ENCODE assay signal across 19 cellular contexts in genomic region chr20:20426472-20426907, GRCh38. TPM values are rescaled to one million over a fixed set of nuclear protein-coding genes. Genes with fewer than 3 reads are reported as not detected.
DNase-seq lines count a peak whose midpoint lies in the region; ATAC-seq lines count a peak whose summit lies in the region.
"Had no signal": no experiment of that assay in that cellular context is flagged by ENCODE, and none has a peak within 500 bp of the region (broad histone marks: within the 10 kb centered on the region; RNA-seq: fewer than 3 reads in every experiment).

No MANE protein-coding gene starts in this region.

- H3K9me3 Mint-ChIP-seq in activated naive CD4-positive, alpha-beta T cell treated with anti-CD3 and anti-CD28 coated beads for 36 hours = no peaks in the 10 kb centered on the region
- no peaks in the 10 kb centered on the region for H3K9me3 Mint-ChIP-seq in activated naive CD4-positive, alpha-beta T cell treated with anti-CD3 and anti-CD28 coated beads, Interleukin-2, amount 10 ng/mL, durations not matched to agents 7 days and 5 days
- H3K9me3 Mint-ChIP-seq in activated naive CD8-positive, alpha-beta T cell treated with anti-CD3 and anti-CD28 coated beads, Interleukin-2, amount 50 U/mL, for 24 hours = no peaks in the 10 kb centered on the region
- no peaks in the 10 kb centered on the region for H3K9me3 Mint-ChIP-seq in stimulated activated naive CD8-positive, alpha-beta T cell treated with anti-CD3 and anti-CD28 coated beads, Interleukin-15, Interleukin-2, amounts not matched to agents 100 ng/mL and 50 ng/mL, for 24 hours

- ATAC-seq in HG02610 (IDR thresholded peaks at IDR 0.05; ENCODE audit: unreplicated experiment) (peak; percentile 23), T-helper 17 cell (no peak)
- ATAC-seq in activated naive CD8-positive, alpha-beta T cell treated with anti-CD3 and anti-CD28 coated beads, Interleukin-2, amount 50 U/mL, for 24 hours = peak; percentile 57
- ATAC-seq: Panc1 had no signal

- peaks cover 14% of the 10 kb centered on the region for H3K4me1 Mint-ChIP-seq in activated naive CD4-positive, alpha-beta T cell treated with anti-CD3 and anti-CD28 coated beads for 36 hours (ENCODE audit: low read depth)
- H3K4me1 Mint-ChIP-seq in activated naive CD4-positive, alpha-beta T cell treated with anti-CD3 and anti-CD28 coated beads, Interleukin-2, amount 10 ng/mL, durations not matched to agents 7 days and 5 days = no peaks in the 10 kb centered on the region
- peaks cover 43% of the 10 kb centered on the region for H3K4me1 Mint-ChIP-seq in activated naive CD8-positive, alpha-beta T cell treated with anti-CD3 and anti-CD28 coated beads, Interleukin-2, amount 50 U/mL, for 24 hours
- peaks cover 46% of the 10 kb centered on the region for H3K4me1 Mint-ChIP-seq in stimulated activated naive CD8-positive, alpha-beta T cell treated with anti-CD3 and anti-CD28 coated beads, Interleukin-15, Interleukin-2, amounts not matched to agents 100 ng/mL and 50 ng/mL, for 24 hours (ENCODE audit: low read depth)
- peaks cover 12% of the 10 kb centered on the region for H3K4me1 Mint-ChIP-seq in T-helper 17 cell

- intact Hi-C loops in activated naive CD4-positive, alpha-beta T cell treated with anti-CD3 and anti-CD28 coated beads for 36 hours (cut with micrococcal nuclease) = no loop called here

- H3K9me3 ChIP-seq in T-helper 17 cell (ENCODE audit: control insufficient read depth, low read length, poor library complexity, severe bottlenecking) = no peaks in the 10 kb centered on the region
- H3K9me3 ChIP-seq: HAP-1, SJSA1 had no signal

- peak overlapping the region; percentile 76 for H3K27ac Mint-ChIP-seq in activated naive CD4-positive, alpha-beta T cell treated with anti-CD3 and anti-CD28 coated beads for 36 hours
- H3K27ac Mint-ChIP-seq in activated naive CD4-positive, alpha-beta T cell treated with anti-CD3 and anti-CD28 coated beads, Interleukin-2, amount 10 ng/mL, durations not matched to agents 7 days and 5 days = no peak overlapping the region
- H3K27ac Mint-ChIP-seq in activated naive CD8-positive, alpha-beta T cell treated with anti-CD3 and anti-CD28 coated beads, Interleukin-2, amount 50 U/mL, for 24 hours = peak overlapping the region; percentile 80
- H3K27ac Mint-ChIP-seq in stimulated activated naive CD8-positive, alpha-beta T cell treated with anti-CD3 and anti-CD28 coated beads, Interleukin-15, Interleukin-2, amounts not matched to agents 100 ng/mL and 50 ng/mL, for 24 hours = peak overlapping the region; percentile 65
- no peak overlapping the region for H3K27ac Mint-ChIP-seq in T-helper 17 cell

- H3K36me3 Mint-ChIP-seq in activated naive CD4-positive, alpha-beta T cell treated with anti-CD3 and anti-CD28 coated beads for 36 hours (ENCODE audit: low read depth) = peaks cover 7% of the 10 kb centered on the region
- H3K36me3 Mint-ChIP-seq in activated naive CD4-positive, alpha-beta T cell treated with anti-CD3 and anti-CD28 coated beads, Interleukin-2, amount 10 ng/mL, durations not matched to agents 7 days and 5 days = no peaks in the 10 kb centered on the region
- no peaks in the 10 kb centered on the region for H3K36me3 Mint-ChIP-seq in activated naive CD8-positive, alpha-beta T cell treated with anti-CD3 and anti-CD28 coated beads, Interleukin-2, amount 50 U/mL, for 24 hours (ENCODE audit: low read depth)
- H3K36me3 Mint-ChIP-seq in stimulated activated naive CD8-positive, alpha-beta T cell treated with anti-CD3 and anti-CD28 coated beads, Interleukin-15, Interleukin-2, amounts not matched to agents 100 ng/mL and 50 ng/mL, for 24 hours (ENCODE audit: low read depth) = peaks cover 12% of the 10 kb centered on the region
- peaks cover 9% of the 10 kb centered on the region for H3K36me3 Mint-ChIP-seq in T-helper 17 cell (ENCODE audit: low read depth)

- H3K4me3 Mint-ChIP-seq in activated naive CD4-positive, alpha-beta T cell treated with anti-CD3 and anti-CD28 coated beads for 36 hours = no peak overlapping the region
- H3K4me3 Mint-ChIP-seq in activated naive CD4-positive, alpha-beta T cell treated with anti-CD3 and anti-CD28 coated beads, Interleukin-2, amount 10 ng/mL, durations not matched to agents 7 days and 5 days = no peak overlapping the region
- H3K4me3 Mint-ChIP-seq in activated naive CD8-positive, alpha-beta T cell treated with anti-CD3 and anti-CD28 coated beads, Interleukin-2, amount 50 U/mL, for 24 hours = peak overlapping the region; percentile 16
- no peak overlapping the region for H3K4me3 Mint-ChIP-seq in stimulated activated naive CD8-positive, alpha-beta T cell treated with anti-CD3 and anti-CD28 coated beads, Interleukin-15, Interleukin-2, amounts not matched to agents 100 ng/mL and 50 ng/mL, for 24 hours
- H3K4me3 Mint-ChIP-seq in T-helper 17 cell = no peak overlapping the region

- peak; percentile 8 for DNase-seq in activated naive CD4-positive, alpha-beta T cell treated with anti-CD3 and anti-CD28 coated beads for 36 hours
- DNase-seq in activated naive CD4-positive, alpha-beta T cell treated with anti-CD3 and anti-CD28 coated beads, Interleukin-2, amount 10 ng/mL, durations not matched to agents 7 days and 5 days = no peak
- DNase-seq in activated naive CD8-positive, alpha-beta T cell treated with anti-CD3 and anti-CD28 coated beads, Interleukin-2, amount 50 U/mL, for 24 hours = no peak
- DNase-seq in middle frontal gyrus (ENCODE audit: extremely low spot score, low spot score) (no peak), T-helper 17 cell (no peak), NCI-H2107 (lab: John Stamatoyannopoulos, UW) (no peak)
- DNase-seq: C1 segment of cervical spinal cord, DMS79 treated with DMSO at 0.1 percent for 48 hours, MM.1S, NCI-H1092 treated with DMSO at 0.1 percent for 48 hours, NCI-H146, NCI-H2081 had no signal

- CTCF ChIA-PET in activated naive CD4-positive, alpha-beta T cell treated with anti-CD3 and anti-CD28 coated beads for 36 hours (lab: Charles Lee) = no interaction called here
- CTCF ChIA-PET in activated naive CD4-positive, alpha-beta T cell treated with anti-CD3 and anti-CD28 coated beads, Interleukin-2, amount 10 ng/mL, durations not matched to agents 7 days and 5 days (lab: Charles Lee) = interaction anchor here (1.2 kb wide), 1 partner anchor 10 kb away, joined by 6 read pairs; no protein-coding TSS in a partner anchor

- H3K27me3 Mint-ChIP-seq in activated naive CD4-positive, alpha-beta T cell treated with anti-CD3 and anti-CD28 coated beads for 36 hours (ENCODE audit: low read depth) = no peaks in the 10 kb centered on the region
- H3K27me3 Mint-ChIP-seq in activated naive CD4-positive, alpha-beta T cell treated with anti-CD3 and anti-CD28 coated beads, Interleukin-2, amount 10 ng/mL, durations not matched to agents 7 days and 5 days = no peaks in the 10 kb centered on the region
- no peaks in the 10 kb centered on the region for H3K27me3 Mint-ChIP-seq in activated naive CD8-positive, alpha-beta T cell treated with anti-CD3 and anti-CD28 coated beads, Interleukin-2, amount 50 U/mL, for 24 hours
- H3K27me3 Mint-ChIP-seq in stimulated activated naive CD8-positive, alpha-beta T cell treated with anti-CD3 and anti-CD28 coated beads, Interleukin-15, Interleukin-2, amounts not matched to agents 100 ng/mL and 50 ng/mL, for 24 hours = no peaks in the 10 kb centered on the region
- no peaks in the 10 kb centered on the region for H3K27me3 Mint-ChIP-seq in T-helper 17 cell

RNA-seq across cellular contexts. Expression of gene INSM1, which starts 58.6 kb away (rescaled TPM):
- total RNA-seq in activated naive CD4-positive, alpha-beta T cell treated with anti-CD3 and anti-CD28 coated beads for 36 hours = under 1 TPM; 0.25 to 0.38 TPM
- not detected for total RNA-seq in T-helper 17 cell
- total RNA-seq: LHCN-M2, NCI-H460, SJSA1 had no signal

Comparison
In these comparisons a context has a peak if more than half of its experiments do, and no peak if none do; other contexts are left out.
1. H3K27ac Mint-ChIP-seq: peak in activated naive CD4-positive, alpha-beta T cell treated with anti-CD3 and anti-CD28 coated beads for 36 hours (single experiment), activated naive CD8-positive, alpha-beta T cell treated with anti-CD3 and anti-CD28 coated beads, Interleukin-2, amount 50 U/mL, for 24 hours (single experiment) and stimulated activated naive CD8-positive, alpha-beta T cell treated with anti-CD3 and anti-CD28 coated beads, Interleukin-15, Interleukin-2, amounts not matched to agents 100 ng/mL and 50 ng/mL, for 24 hours (single experiment); none in activated naive CD4-positive, alpha-beta T cell treated with anti-CD3 and anti-CD28 coated beads, Interleukin-2, amount 10 ng/mL, durations not matched to agents 7 days and 5 days (single experiment) and T-helper 17 cell (single experiment).